Comparison of ENCODE assay signal across 16 cellular contexts in the genomic region with DNA sequence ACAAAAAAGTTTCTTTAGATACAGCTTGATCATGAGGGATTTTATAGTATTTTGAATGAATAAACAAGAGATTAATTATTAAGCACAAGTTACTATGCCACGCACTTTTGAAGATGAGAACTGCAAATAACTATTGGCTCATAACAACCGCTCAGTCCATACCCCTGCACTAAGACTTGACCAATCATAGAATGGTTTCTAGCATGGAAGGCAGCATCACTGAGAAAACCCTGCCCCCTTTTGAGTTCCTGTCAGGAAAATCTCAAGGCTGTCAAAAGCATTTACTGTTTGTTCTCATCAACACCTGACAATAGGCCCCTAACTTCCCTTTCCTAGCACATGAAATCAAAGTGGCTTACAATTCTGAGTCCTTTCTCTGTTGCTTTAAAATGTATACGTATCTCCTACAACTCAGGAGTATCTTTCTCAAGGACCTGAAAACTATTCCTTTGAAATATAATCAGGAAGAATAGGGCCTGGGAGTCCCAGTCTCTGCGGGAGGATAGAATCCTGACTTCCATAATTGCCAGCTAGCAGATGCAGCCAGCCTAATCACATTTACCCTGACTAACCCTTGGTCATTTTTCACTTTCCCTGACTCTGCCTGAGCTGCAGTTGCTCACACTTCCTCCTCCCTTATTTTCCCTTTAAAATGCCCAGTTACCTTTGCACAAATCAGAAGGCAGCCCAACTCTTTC. TPM values are rescaled to one million over a fixed set of nuclear protein-coding genes. Genes with fewer than 3 reads are reported as not detected.
DNase-seq lines count a peak whose midpoint lies in the region; ATAC-seq and TF ChIP-seq lines count a peak whose summit lies in the region.
"Had no signal": no experiment of that assay in that cellular context is flagged by ENCODE, and none has a peak within 500 bp of the region (broad histone marks: within the 10 kb centered on the region; RNA-seq: fewer than 3 reads in every experiment).

No MANE protein-coding gene starts in this region.

- H3K27ac ChIP-seq in ectodermal cell (ENCODE audit: insufficient read depth, low read depth, low read length, poor library complexity, severe bottlenecking) (peak overlapping the region; percentile 55), vagina (no peak overlapping the region)
- H3K27ac ChIP-seq in CD4-positive, alpha-beta memory T cell (ENCODE audit: low read depth, low read length): no peak overlapping the region
- H3K27ac ChIP-seq: foreskin keratinocyte, neutrophil had no signal

- POLR2A ChIA-PET in CD4-positive, alpha-beta memory T cell (lab: Charles Lee; ENCODE audit: partially characterized antibody): no interaction called here

- intact Hi-C loops in vagina (cut with DNase I): no loop called here
- intact Hi-C loops in CD4-positive, alpha-beta memory T cell (cut with micrococcal nuclease): no loop called here
- intact Hi-C loops in activated CD4-positive, alpha-beta T cell treated with anti-CD3 and anti-CD28 coated beads, Interleukin-2, amount 10 ng/mL, durations not matched to agents 24 days and 14 days (cut with micrococcal nuclease): no loop called here

- H3K36me3 Mint-ChIP-seq in CD4-positive, alpha-beta memory T cell: no peaks in the 10 kb centered on the region
- no peaks in the 10 kb centered on the region for H3K36me3 Mint-ChIP-seq in activated CD4-positive, alpha-beta T cell treated with anti-CD3 and anti-CD28 coated beads, Interleukin-2, amount 10 ng/mL, durations not matched to agents 24 days and 14 days (ENCODE audit: low read depth)

- no peaks in the 10 kb centered on the region for H3K4me1 ChIP-seq in ectodermal cell (ENCODE audit: control insufficient read depth, insufficient read depth, low read length)
- H3K4me1 ChIP-seq in neuron (ENCODE audit: insufficient read depth, low read length): no peaks in the 10 kb centered on the region
- H3K4me1 ChIP-seq in vagina: peaks cover 27% of the 10 kb centered on the region
- peaks cover 6% of the 10 kb centered on the region for H3K4me1 ChIP-seq in CD4-positive, alpha-beta memory T cell (ENCODE audit: insufficient read depth, low read length)

- peaks cover 3 to 8% of the 10 kb centered on the region in 2 donors for H3K27me3 Mint-ChIP-seq in CD4-positive, alpha-beta memory T cell
- peaks cover 13% of the 10 kb centered on the region for H3K27me3 Mint-ChIP-seq in activated CD4-positive, alpha-beta T cell treated with anti-CD3 and anti-CD28 coated beads, Interleukin-2, amount 10 ng/mL, durations not matched to agents 24 days and 14 days

- no peak overlapping the region for H3K27ac Mint-ChIP-seq in CD4-positive, alpha-beta memory T cell
- H3K27ac Mint-ChIP-seq in activated CD4-positive, alpha-beta T cell treated with anti-CD3 and anti-CD28 coated beads, Interleukin-2, amount 10 ng/mL, durations not matched to agents 24 days and 14 days: no peak overlapping the region
- H3K27ac Mint-ChIP-seq: B cell; dendritic cell treated with granulocyte-macrophage colony-stimulating factor and Interleukin-4, amounts not matched to agents 40 ng/mL and 50 ng/mL, for 4 days had no signal

- no peak for TF ChIP-seq POLR2A in vagina (IDR thresholded peaks at IDR 0.05)

- WGBS in ectodermal cell, 2 experiments: 79 to 87% methylated on average over 4 of the region's 4 CpGs

- CTCF ChIA-PET in CD4-positive, alpha-beta memory T cell (lab: Charles Lee; ENCODE audit: partially characterized antibody): interaction anchor here (1.4 kb wide), 1 partner anchor 12 kb away, joined by 3 read pairs; no protein-coding TSS in a partner anchor

- peaks cover 9 to 16% (median 13%) of the 10 kb centered on the region in 4 donors for H3K4me1 Mint-ChIP-seq in CD4-positive, alpha-beta memory T cell
- H3K4me1 Mint-ChIP-seq in activated CD4-positive, alpha-beta T cell treated with anti-CD3 and anti-CD28 coated beads, Interleukin-2, amount 10 ng/mL, durations not matched to agents 24 days and 14 days: peaks cover 36% of the 10 kb centered on the region

- no peaks in the 10 kb centered on the region for H3K27me3 ChIP-seq in ectodermal cell (ENCODE audit: control insufficient read depth, insufficient read depth, low read length, poor library complexity, severe bottlenecking)
- H3K27me3 ChIP-seq in neuron (ENCODE audit: insufficient read depth, low read length): peaks cover 3% of the 10 kb centered on the region
- no peaks in the 10 kb centered on the region for H3K27me3 ChIP-seq in vagina
- H3K27me3 ChIP-seq in CD4-positive, alpha-beta memory T cell (ENCODE audit: insufficient read depth, low read length): no peaks in the 10 kb centered on the region

- H3K9me3 Mint-ChIP-seq in CD4-positive, alpha-beta memory T cell: no peaks in the 10 kb centered on the region
- peaks cover 4% of the 10 kb centered on the region for H3K9me3 Mint-ChIP-seq in activated CD4-positive, alpha-beta T cell treated with anti-CD3 and anti-CD28 coated beads, Interleukin-2, amount 10 ng/mL, durations not matched to agents 24 days and 14 days
- H3K9me3 Mint-ChIP-seq: activated T-cell treated with anti-CD3 and anti-CD28 coated beads, Interleukin-2, amount 50 U/mL, for 4 hours; dendritic cell treated with granulocyte-macrophage colony-stimulating factor and Interleukin-4, amounts not matched to agents 40 ng/mL and 50 ng/mL, for 4 days had no signal

- no peak for TF ChIP-seq CTCF in vagina (IDR thresholded peaks at IDR 0.05)

- peak; percentile 46 for DNase-seq in Caki2 (ENCODE audit: low read depth)
- DNase-seq in NCI-H2227 treated with DMSO at 0.1 percent for 48 hours (lab: John Stamatoyannopoulos, UW): peak; percentile 91
- no peak for DNase-seq in vagina (ENCODE audit: extremely low spot score in 2 of 2)
- DNase-seq in CD4-positive, alpha-beta memory T cell: no peak
- DNase-seq in activated CD4-positive, alpha-beta T cell treated with anti-CD3 and anti-CD28 coated beads, Interleukin-2, amount 10 ng/mL, durations not matched to agents 24 days and 14 days: no peak
- DNase-seq: activated T-cell treated with anti-CD3 and anti-CD28 coated beads, Interleukin-2, amount 50 U/mL, for 4 hours; amniotic stem cell; foreskin keratinocyte; NCI-H510A had no signal

- in situ Hi-C loops in Caki2 (cut with HindIII; ENCODE audit: low pct_unique_long_range_greater_than_20kb, low sequenced_read_pairs): no loop called here

- H3K9me3 ChIP-seq in ectodermal cell (ENCODE audit: control insufficient read depth, low read length) (no peaks in the 10 kb centered on the region), neuron (ENCODE audit: low read length) (no peaks in the 10 kb centered on the region), vagina (no peaks in the 10 kb centered on the region)
- no peaks in the 10 kb centered on the region for H3K9me3 ChIP-seq in CD4-positive, alpha-beta memory T cell (ENCODE audit: control insufficient read depth in 1 of 2, low read length in 2 of 2)
- H3K9me3 ChIP-seq: neutrophil had no signal

- peak overlapping the region; percentile 26 for H2AFZ ChIP-seq in neuron (ENCODE audit: low read depth, low read length)

- no peak overlapping the region for H3K4me3 ChIP-seq in ectodermal cell (ENCODE audit: insufficient read depth, low read depth, low read length)
- no peak overlapping the region for H3K4me3 ChIP-seq in neuron (ENCODE audit: low read length)
- H3K4me3 ChIP-seq in vagina: no peak overlapping the region
- H3K4me3 ChIP-seq in CD4-positive, alpha-beta memory T cell (ENCODE audit: low read length in 2 of 2): no peak overlapping the region

- H3K4me3 Mint-ChIP-seq in CD4-positive, alpha-beta memory T cell: no peak overlapping the region
- no peak overlapping the region for H3K4me3 Mint-ChIP-seq in activated CD4-positive, alpha-beta T cell treated with anti-CD3 and anti-CD28 coated beads, Interleukin-2, amount 10 ng/mL, durations not matched to agents 24 days and 14 days
- H3K4me3 Mint-ChIP-seq: activated T-cell treated with anti-CD3 and anti-CD28 coated beads, Interleukin-2, amount 50 U/mL, for 4 hours; B cell; dendritic cell treated with granulocyte-macrophage colony-stimulating factor and Interleukin-4, amounts not matched to agents 40 ng/mL and 50 ng/mL, for 4 days had no signal

- H3K36me3 ChIP-seq in ectodermal cell (ENCODE audit: control insufficient read depth, insufficient read depth, low read length) (no peaks in the 10 kb centered on the region), neuron (ENCODE audit: insufficient read depth, low read length) (no peaks in the 10 kb centered on the region), vagina (no peaks in the 10 kb centered on the region)
- H3K36me3 ChIP-seq in CD4-positive, alpha-beta memory T cell (ENCODE audit: insufficient read depth, low read length): no peaks in the 10 kb centered on the region
- H3K36me3 ChIP-seq: neutrophil had no signal

- ATAC-seq in HG03378 (IDR thresholded peaks at IDR 0.05; ENCODE audit: unreplicated experiment): no peak
- ATAC-seq: activated CD4-positive, CD25-positive, alpha-beta regulatory T cell treated with anti-CD3 and anti-CD28 coated beads, Interleukin-2, amount 50 U/mL, for 24 hours; activated T-cell treated with anti-CD3 and anti-CD28 coated beads, Interleukin-2, amount 50 U/mL, for 4 hours; foreskin keratinocyte had no signal

RNA-seq across cellular contexts. Expression of gene MMD, which starts 9.0 kb away (rescaled TPM):
- 23.6 and 26.3 TPM in 2 replicates for total RNA-seq in Caki2 (2014; rRNA removed; shearing (Covaris generic); ENCODE audit: low replicate concordance)
- 60.7 TPM for polyA plus RNA-seq in ectodermal cell (2013, experiment 1 of 4)
- 60.8 TPM for polyA plus RNA-seq in ectodermal cell (2013, experiment 2 of 4)
- polyA plus RNA-seq in ectodermal cell (2013, experiment 3 of 4): 55.9 TPM
- polyA plus RNA-seq in ectodermal cell (2013, experiment 4 of 4): 60.9 TPM
- total RNA-seq in vagina: 16.7 TPM
- total RNA-seq in CD4-positive, alpha-beta memory T cell: 1 to 10 TPM; 4.2 to 9.2 TPM
- polyA plus RNA-seq in CD4-positive, alpha-beta memory T cell: 10 to 100 TPM in 1 of 2 donors, 1 to 10 TPM in 1; 9.1 to 20.0 TPM
- total RNA-seq in activated CD4-positive, alpha-beta T cell treated with anti-CD3 and anti-CD28 coated beads, Interleukin-2, amount 10 ng/mL, durations not matched to agents 24 days and 14 days: 21.7 and 23.4 TPM in 2 replicates

Comparison
In these comparisons a context has a peak if more than half of its experiments do, and no peak if none do; other contexts are left out.
1. DNase-seq: peak in Caki2 (single experiment) and NCI-H2227 treated with DMSO at 0.1 percent for 48 hours (single experiment); none in vagina (0 of 2), CD4-positive, alpha-beta memory T cell (0 of 5) and activated CD4-positive, alpha-beta T cell treated with anti-CD3 and anti-CD28 coated beads, Interleukin-2, amount 10 ng/mL, durations not matched to agents 24 days and 14 days (single experiment).